ENCODE assay signal across 8 cellular contexts in the genomic region with DNA sequence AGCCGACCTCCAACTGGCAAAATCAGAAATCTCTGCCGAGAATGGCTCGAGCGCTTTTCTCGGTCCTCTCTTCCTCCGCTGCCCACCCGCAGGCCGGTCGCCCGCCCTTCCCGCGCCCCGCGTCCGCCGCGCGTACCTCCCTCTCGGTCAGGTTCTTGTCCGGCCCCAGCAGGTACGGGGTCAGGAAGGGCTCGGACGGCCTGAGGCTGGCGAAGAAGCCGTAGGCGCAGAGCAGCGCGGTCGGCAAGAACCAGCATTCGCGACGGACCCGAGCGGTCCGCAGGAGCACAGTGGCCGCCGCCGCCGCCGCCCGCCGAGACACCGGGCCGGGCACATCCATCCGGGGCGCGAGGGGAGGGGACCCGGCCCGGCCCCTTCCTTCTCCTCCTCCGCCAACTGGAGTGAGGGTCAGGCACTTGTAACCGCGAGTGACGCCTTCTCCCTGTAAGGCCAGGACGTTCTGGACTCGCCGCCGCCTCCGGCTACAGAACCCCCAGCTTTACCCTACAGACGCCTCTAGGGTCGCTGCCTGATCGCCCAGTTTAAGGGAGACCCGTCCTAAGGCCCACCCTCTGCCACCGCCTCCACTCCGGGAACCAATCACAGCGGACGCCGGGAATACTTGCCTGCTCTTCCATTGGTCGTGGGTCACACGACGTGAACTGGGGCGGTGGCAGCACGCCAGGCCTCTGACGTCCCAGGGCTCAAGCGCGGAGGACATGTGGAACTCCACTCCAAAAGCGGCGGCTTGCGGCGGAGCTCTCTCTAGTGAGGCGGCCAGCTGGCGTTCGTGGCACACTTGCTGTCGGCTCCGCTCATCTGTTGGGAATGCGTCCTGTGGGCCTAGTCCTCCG. TPM values are rescaled to one million over a fixed set of nuclear protein-coding genes. Genes with fewer than 3 reads are reported as not detected.
A peak's percentile ranks its signal among the peaks of the same experiment; 100 is the strongest.
DNase-seq lines count a peak whose midpoint lies in the region; ATAC-seq and TF ChIP-seq lines count a peak whose summit lies in the region.

A gene with protein sequence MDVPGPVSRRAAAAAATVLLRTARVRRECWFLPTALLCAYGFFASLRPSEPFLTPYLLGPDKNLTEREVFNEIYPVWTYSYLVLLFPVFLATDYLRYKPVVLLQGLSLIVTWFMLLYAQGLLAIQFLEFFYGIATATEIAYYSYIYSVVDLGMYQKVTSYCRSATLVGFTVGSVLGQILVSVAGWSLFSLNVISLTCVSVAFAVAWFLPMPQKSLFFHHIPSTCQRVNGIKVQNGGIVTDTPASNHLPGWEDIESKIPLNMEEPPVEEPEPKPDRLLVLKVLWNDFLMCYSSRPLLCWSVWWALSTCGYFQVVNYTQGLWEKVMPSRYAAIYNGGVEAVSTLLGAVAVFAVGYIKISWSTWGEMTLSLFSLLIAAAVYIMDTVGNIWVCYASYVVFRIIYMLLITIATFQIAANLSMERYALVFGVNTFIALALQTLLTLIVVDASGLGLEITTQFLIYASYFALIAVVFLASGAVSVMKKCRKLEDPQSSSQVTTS (minus strand): TSS at position 518 of the 854 bp plus-strand sequence. CDS start 178 bp downstream, at position 340.

- no peaks in the 10 kb centered on the region for H3K9me3 ChIP-seq in spleen

- H3K4me3 ChIP-seq in spleen: peak within 1 kb of the TSS; percentile 68 to 90 (median 84)

- ATAC-seq in HG03196 (IDR thresholded peaks at IDR 0.05; ENCODE audit: unreplicated experiment): peak; percentile 99

- H3K27me3 ChIP-seq in spleen (replicated peaks in 1 of 7): no peaks in the 10 kb centered on the region

- 0 to 1% (median 0%) methylated on average over 12 to 86 of the region's 86 CpGs for WGBS in spleen, 5 donors

- intact Hi-C loops in spleen (cut with DNase I; ENCODE audit: low total_unique reads): no loop called here

- H3K36me3 ChIP-seq in spleen: no peaks in the 10 kb centered on the region

- H3K4me1 ChIP-seq in spleen: peaks cover 13 to 40% (median 25%) of the 10 kb centered on the region in 6 donors

- peak; percentile 34 for TF ChIP-seq CTCF in AG09319 (IDR thresholded peaks at IDR 0.05; ENCODE audit: low read depth, low read length)
- peak in 10 of 11 experiments; percentile 29 to 65 (median 48) for TF ChIP-seq CTCF in spleen (IDR thresholded peaks at IDR 0.05 in 8 of 11, conservative IDR thresholded peaks at IDR 0.05 in 3 of 11)

- TF ChIP-seq POLR2A in GM18951 (IDR thresholded peaks at IDR 0.05; ENCODE audit: extremely low read depth, insufficient read depth, insufficient read length): peak; percentile 92
- TF ChIP-seq POLR2A in spleen (IDR thresholded peaks at IDR 0.05): peak in 1 of 3 donors; percentile 75

- H3K27ac ChIP-seq in spleen: peak within 1 kb of the TSS; percentile 78 to 93 (median 90)

- peak; percentile 97 for DNase-seq in AG09319 (ENCODE audit: extremely low read depth, low read depth)
- DNase-seq in NCI-H226: peak; percentile 99
- DNase-seq in activated CD4-positive, CD25-positive, alpha-beta regulatory T cell (lab: John Stamatoyannopoulos, UW): peak; percentile 71 to 87 (median 84)
- peak; percentile 91 for DNase-seq in central memory CD4-positive, alpha-beta T cell
- DNase-seq in inferior parietal cortex (ENCODE audit: extremely low spot score): peak; percentile 98
- DNase-seq in spleen: peak; percentile 99

- in situ Hi-C loops in GM18951 (cut with MboI; ENCODE audit: low sequenced_read_pairs, unreplicated experiment): no loop called here

RNA-seq across cellular contexts. Expression of the gene that starts here (rescaled TPM):
- total RNA-seq in spleen: 1 to 10 TPM; 2.4 to 6.7 (median 3.9) TPM
- polyA plus RNA-seq in spleen: 1 to 10 TPM; 2.0 to 4.0 (median 3.4) TPM

Comparison
In these comparisons a context has a peak if more than half of its experiments do, and no peak if none do; other contexts are left out.
1. Peak in every context shown above with its lines: DNase-seq, ATAC-seq, H3K4me3 ChIP-seq and H3K27ac ChIP-seq.